27 cellular contexts compared by ENCODE assay signal in genomic region chr12:5035618-5036017, GRCh38. TPM values are rescaled to one million over a fixed set of nuclear protein-coding genes. Genes with fewer than 3 reads are reported as not detected.
DNase-seq lines count a peak whose midpoint lies in the region; ATAC-seq and TF ChIP-seq lines count a peak whose summit lies in the region.
"Had no signal": no experiment of that assay in that cellular context is flagged by ENCODE, and none has a peak within 500 bp of the region (broad histone marks: within the 10 kb centered on the region; RNA-seq: fewer than 3 reads in every experiment).

No MANE protein-coding gene starts in this region.

- H2BK15ac ChIP-seq in mesendoderm (replicated peaks; ENCODE audit: low read depth) = no peak overlapping the region

- peak overlapping the region; percentile 9 for H2BK5ac ChIP-seq in mesendoderm (ENCODE audit: low read length)

- TF ChIP-seq EP300 in neural cell (conservative IDR thresholded peaks at IDR 0.05; ENCODE audit: poor library complexity, severe bottlenecking) = no peak

- peaks cover 4% of the 10 kb centered on the region for H3F3A ChIP-seq in neural cell (ENCODE audit: insufficient read depth, low read length, poor library complexity, severe bottlenecking)

- no peaks in the 10 kb centered on the region for H3K79me2 ChIP-seq in mesendoderm (ENCODE audit: control insufficient read depth, insufficient read depth, low read length)
- H3K79me2 ChIP-seq in neural cell (replicated peaks; ENCODE audit: insufficient read depth, low read length) = no peaks in the 10 kb centered on the region

- H3K4ac ChIP-seq in mesendoderm (ENCODE audit: low read depth, low read length) = no peak overlapping the region

- TF ChIP-seq CTCF in right atrium auricular region (IDR thresholded peaks at IDR 0.05) (no peak), neural cell (IDR thresholded peaks at IDR 0.05; ENCODE audit: poor library complexity, severe bottlenecking) (no peak)

- no peaks in the 10 kb centered on the region for H3K27me3 ChIP-seq in right atrium auricular region
- H3K27me3 ChIP-seq in mesendoderm (ENCODE audit: insufficient read depth, low read length, poor library complexity) = no peaks in the 10 kb centered on the region
- no peaks in the 10 kb centered on the region for H3K27me3 ChIP-seq in neural cell (ENCODE audit: insufficient read depth, low read depth, low read length)
- H3K27me3 ChIP-seq: BE2C, BLaER1 had no signal

- intact Hi-C loops in Right ventricle myocardium inferior (cut with DNase I) = no loop called here

- H3K27ac ChIP-seq in right atrium auricular region (peak overlapping the region; percentile 63 to 93), mesendoderm (ENCODE audit: low read depth, low read length) (no peak overlapping the region), neural cell (ENCODE audit: low read length) (peak overlapping the region; percentile 58)
- H3K27ac ChIP-seq: BLaER1 had no signal

- no peak overlapping the region for H3K4me2 ChIP-seq in mesendoderm (ENCODE audit: low read length)
- H3K4me2 ChIP-seq in neural cell (ENCODE audit: low read length) = no peak overlapping the region
- H3K4me2 ChIP-seq: BLaER1 had no signal

- no peaks in the 10 kb centered on the region for H3K9me2 ChIP-seq in neural cell (ENCODE audit: insufficient read depth, low read length)

- no peak overlapping the region for H2AFZ ChIP-seq in neural cell (ENCODE audit: low read depth, low read length)

- H2AK5ac ChIP-seq in mesendoderm (ENCODE audit: low read length) = no peak overlapping the region

- H2BK120ac ChIP-seq in mesendoderm (ENCODE audit: low read depth, low read length) = no peak overlapping the region

- no CpG with 5 or more reads among the region's 6 CpGs for WGBS in mesendoderm (ENCODE audit: extremely low coverage, insufficient coverage, low lambda C conversion rate)

- TF ChIP-seq RAD21 in neural cell (conservative IDR thresholded peaks at IDR 0.05) = no peak

- DNase-seq in NCI-H2227 (lab: John Stamatoyannopoulos, UW; ENCODE audit: unreplicated experiment) (peak; percentile 22), NCI-H2227 treated with DMSO at 0.1 percent for 48 hours (lab: John Stamatoyannopoulos, UW) (no peak), right atrium auricular region (ENCODE audit: low spot score) (no peak), Right ventricle myocardium inferior (ENCODE audit: missing footprints) (no peak), mesendoderm (no peak), HT-29 (ENCODE audit: low spot score) (no peak)
- DNase-seq: 8988T; ACHN; BE2C; C1 segment of cervical spinal cord; CD4-positive, alpha-beta memory T cell; CD4-positive, CD25-positive, alpha-beta regulatory T cell; CD8-positive, alpha-beta memory T cell; COR-L47; DMS 273 treated with DMSO at 0.1 percent for 48 hours; DMS153; DND-41; EL; GDM1 had no signal

- H3K9me3 ChIP-seq in right atrium auricular region (no peaks in the 10 kb centered on the region), neural cell (ENCODE audit: low read length) (no peaks in the 10 kb centered on the region)
- H3K9me3 ChIP-seq: BE2C, BLaER1 had no signal

- H3K36me3 ChIP-seq in right atrium auricular region (no peaks in the 10 kb centered on the region), mesendoderm (ENCODE audit: control insufficient read depth, insufficient read depth, low read length) (no peaks in the 10 kb centered on the region), neural cell (ENCODE audit: insufficient read depth, low read length) (no peaks in the 10 kb centered on the region)
- H3K36me3 ChIP-seq: BE2C, BLaER1 had no signal

- H3K56ac ChIP-seq in mesendoderm (ENCODE audit: low read length) = no peak overlapping the region

- no peak overlapping the region for H3K18ac ChIP-seq in mesendoderm (ENCODE audit: low read length)

- H3K79me1 ChIP-seq in mesendoderm (ENCODE audit: low read length) = no peaks in the 10 kb centered on the region

- no peak overlapping the region for H4K5ac ChIP-seq in mesendoderm (ENCODE audit: low read length)

- H3K9ac ChIP-seq in mesendoderm (ENCODE audit: low read length) (no peak overlapping the region), neural cell (ENCODE audit: low read length) (no peak overlapping the region)
- H3K9ac ChIP-seq: BLaER1 had no signal

- no peak for ATAC-seq in Right ventricle myocardium inferior
- ATAC-seq: GM12878 had no signal

- H3K4me1 ChIP-seq in right atrium auricular region = peaks cover 0 to 38% of the 10 kb centered on the region in 2 donors
- H3K4me1 ChIP-seq in mesendoderm (ENCODE audit: control insufficient read depth, low read depth, low read length) = no peaks in the 10 kb centered on the region
- H3K4me1 ChIP-seq: BE2C had no signal

- no peak overlapping the region for H3K23ac ChIP-seq in mesendoderm (ENCODE audit: low read length)

- H4K20me1 ChIP-seq in neural cell (ENCODE audit: insufficient read depth) = no peaks in the 10 kb centered on the region
- H4K20me1 ChIP-seq: BLaER1 had no signal

- H4K8ac ChIP-seq in mesendoderm (ENCODE audit: low read depth, low read length) = no peak overlapping the region

- H3K4me3 ChIP-seq in right atrium auricular region = no peak overlapping the region
- H3K4me3 ChIP-seq in mesendoderm (ENCODE audit: low read length) = no peak overlapping the region
- no peak overlapping the region for H3K4me3 ChIP-seq in neural cell (ENCODE audit: low read length)
- H3K4me3 ChIP-seq: BLaER1, GM12878 had no signal

TF ChIP-seq in neural cell, 6 proteins besides CTCF, POLR2A, EP300 and RAD21:
- TF ChIP-seq TAF1 (IDR thresholded peaks at IDR 0.05; ENCODE audit: low read depth) = no peak
- TF ChIP-seq SMC3 (conservative IDR thresholded peaks at IDR 0.05; ENCODE audit: poor library complexity) = no peak
- no peak for TF ChIP-seq MXI1 (conservative IDR thresholded peaks at IDR 0.05; ENCODE audit: poor library complexity, severe bottlenecking)
- no peak for TF ChIP-seq POLR2AphosphoS5 (IDR thresholded peaks at IDR 0.05)
- no peak for TF ChIP-seq EZH2 (IDR thresholded peaks at IDR 0.05; ENCODE audit: borderline replicate concordance, insufficient read depth, low read length, poor library complexity, severe bottlenecking)
- no peak for TF ChIP-seq REST (IDR thresholded peaks at IDR 0.05; ENCODE audit: borderline replicate concordance)
TF ChIP-seq in neural cell: peak in this region for 0.

RNA-seq across cellular contexts. Expression of gene KCNA5, which starts 8.1 kb away (rescaled TPM):
- total RNA-seq in right atrium auricular region (100 to 1,000 TPM in 1 of 2 donors, 10 to 100 TPM in 1; 74.6 to 166 TPM), Right ventricle myocardium inferior (2.1 TPM)
- polyA plus RNA-seq in mesendoderm (2013, experiment 1 of 2) = 1.6 TPM
- polyA plus RNA-seq in mesendoderm (2013, experiment 2 of 2) = 1.4 TPM
- polyA plus RNA-seq in neural cell = 7.5 and 8.6 TPM in 2 replicates
- 11.2 and 17.8 TPM in 2 replicates for polyA minus RNA-seq in neural cell
- not detected in 2 replicates for total RNA-seq in HT-29 (2014; rRNA removed; shearing (Covaris generic))
- total RNA-seq: A673; CD4-positive, alpha-beta memory T cell; CD4-positive, CD25-positive, alpha-beta regulatory T cell; CD8-positive, alpha-beta memory T cell; Daoy; G401 had no signal
- polyA plus RNA-seq: AG04450; CD14-positive monocyte; CD4-positive, alpha-beta memory T cell; CD4-positive, CD25-positive, alpha-beta regulatory T cell; CD8-positive, alpha-beta memory T cell had no signal

Comparison
In these comparisons a context has a peak if more than half of its experiments do, and no peak if none do; other contexts are left out.
1. RNA of gene KCNA5, which starts 8.1 kb away (total RNA-seq): 74.6 to 166 TPM in right atrium auricular region; 2.1 TPM in Right ventricle myocardium inferior (single experiment) and not detected in HT-29; every median in the first group is over 10 times any median in the second.